ENCODE assay signal across 11 cellular contexts in the genomic region with DNA sequence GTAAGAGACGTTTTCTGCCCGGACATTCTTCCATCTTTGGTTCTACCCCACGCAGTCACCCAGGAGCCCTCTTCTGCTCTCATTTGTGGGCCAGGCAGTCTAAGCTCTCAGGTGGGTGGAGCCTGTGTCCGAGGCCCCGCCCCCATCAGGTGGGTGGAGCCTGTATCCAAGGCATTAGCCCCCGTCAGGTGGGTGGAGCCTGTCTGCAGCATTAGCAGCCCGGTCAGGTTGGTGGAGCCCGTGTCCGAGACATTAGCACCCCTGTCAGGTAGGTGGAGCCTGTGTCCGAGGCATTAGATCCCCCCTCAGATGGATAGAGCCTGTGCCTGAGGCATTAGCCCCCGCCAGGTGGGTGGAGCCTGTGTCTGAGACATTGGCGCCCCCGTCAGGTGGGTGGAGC. TPM values are rescaled to one million over a fixed set of nuclear protein-coding genes. Genes with fewer than 3 reads are reported as not detected.
DNase-seq lines count a peak whose midpoint lies in the region; ATAC-seq and TF ChIP-seq lines count a peak whose summit lies in the region.
"Had no signal": no experiment of that assay in that cellular context is flagged by ENCODE, and none has a peak within 500 bp of the region (broad histone marks: within the 10 kb centered on the region; RNA-seq: fewer than 3 reads in every experiment).

No MANE protein-coding gene starts in this region.

- H3K9me3 ChIP-seq in IMR-90 (ENCODE audit: control insufficient read depth, insufficient read depth, low read length) = no peaks in the 10 kb centered on the region
- no peaks in the 10 kb centered on the region for H3K9me3 ChIP-seq in PC-9 (ENCODE audit: insufficient read depth, low read depth)
- no peaks in the 10 kb centered on the region for H3K9me3 ChIP-seq in lower lobe of right lung
- H3K9me3 ChIP-seq: pancreas, SJSA1 had no signal

- intact Hi-C loops in IMR-90 (cut with micrococcal nuclease) = no loop called here
- intact Hi-C loops in PC-9 (cut with micrococcal nuclease; ENCODE audit: unreplicated experiment) = loop anchor here (5.0 kb wide), 1 partner anchor 48 kb away; no protein-coding TSS in a partner anchor
- intact Hi-C loops in lower lobe of right lung (cut with DNase I) = no loop called here

- no peak overlapping the region for H2BK20ac ChIP-seq in IMR-90 (ENCODE audit: low read depth, low read length)

- TF ChIP-seq RAD21 in IMR-90 (IDR thresholded peaks at IDR 0.05; ENCODE audit: low read length) = no peak

- H4K20me1 ChIP-seq in IMR-90 (ENCODE audit: insufficient read depth, low read length) (peaks cover 7% of the 10 kb centered on the region), PC-9 (ENCODE audit: insufficient read depth) (no peaks in the 10 kb centered on the region)

- H4K8ac ChIP-seq in IMR-90 (ENCODE audit: low read depth in 2 of 2, low read length in 2 of 2) = no peak overlapping the region; a peak in 1 of 4 replicates

- H3K4me1 ChIP-seq in IMR-90 (ENCODE audit: control insufficient read depth, insufficient read depth, low read length) (no peaks in the 10 kb centered on the region), PC-9 (replicated peaks; ENCODE audit: insufficient read depth) (0 out of 2 replicates have a peak, but pooled peaks cover 13% of the 10 kb centered on the region), lower lobe of right lung (no peaks in the 10 kb centered on the region)
- H3K4me1 ChIP-seq: pancreas, SJSA1 had no signal

- no peaks in the 10 kb centered on the region for H3K27me3 Mint-ChIP-seq in memory B cell

- H4K91ac ChIP-seq in IMR-90 (ENCODE audit: insufficient read depth, low read depth, low read length) = no peak overlapping the region

- CTCF ChIA-PET in IMR-90 (lab: Yijun Ruan, JAX) (no interaction called here), PC-9 (lab: Charles Lee) (no interaction called here)

- no peak overlapping the region for H2BK5ac ChIP-seq in IMR-90 (ENCODE audit: low read depth, low read length, poor library complexity, severe bottlenecking)

- no peak overlapping the region for H3K4ac ChIP-seq in IMR-90 (ENCODE audit: low read depth, low read length)

- no peak for TF ChIP-seq POLR2A in IMR-90 (IDR thresholded peaks at IDR 0.05; ENCODE audit: low read depth, low read length)

- H3K27ac Mint-ChIP-seq in memory B cell = no peak overlapping the region

- peaks cover 23 to 65% of the 10 kb centered on the region in 2 experiments for H3K79me1 ChIP-seq in IMR-90 (ENCODE audit: low read depth in 1 of 2, low read length in 2 of 2)

- H3K27me3 ChIP-seq in IMR-90 (ENCODE audit: control insufficient read depth, insufficient read depth, low read length) (no peaks in the 10 kb centered on the region), PC-9 (ENCODE audit: insufficient read depth, low read depth) (no peaks in the 10 kb centered on the region), lower lobe of right lung (ENCODE audit: low read depth) (no peaks in the 10 kb centered on the region)
- H3K27me3 ChIP-seq: pancreas, SJSA1 had no signal

- ATAC-seq in IMR-90 (ENCODE audit: low read depth) = peak; percentile 38; the same call in 1 of the 2 replicates
- peak; percentile 52 for ATAC-seq in memory B cell (ENCODE audit: low read depth)
- ATAC-seq in HG02852 (IDR thresholded peaks at IDR 0.05; ENCODE audit: unreplicated experiment) = no peak
- no peak for ATAC-seq in lower lobe of right lung
- ATAC-seq: pancreas had no signal

- no peak overlapping the region for H3K4me3 ChIP-seq in IMR-90 (ENCODE audit: insufficient read depth, low read depth, low read length)
- H3K4me3 ChIP-seq in PC-9 = no peak overlapping the region
- no peak overlapping the region for H3K4me3 ChIP-seq in lower lobe of right lung
- H3K4me3 ChIP-seq: pancreas, SJSA1 had no signal

- peak; percentile 73 for DNase-seq in AG08396 (ENCODE audit: low spot score)
- no peak for DNase-seq in IMR-90
- peak; percentile 59 for DNase-seq in activated CD4-positive, alpha-beta T cell treated with anti-CD3 and anti-CD28 coated beads, Interleukin-2, amount 50 U/mL, for 48 hours
- DNase-seq in memory B cell (ENCODE audit: low spot score in 2 of 2) = no peak
- DNase-seq in PC-9 = no peak
- no peak for DNase-seq in epidermal melanocyte (ENCODE audit: insufficient read length, low spot score)
- no peak for DNase-seq in lower lobe of right lung
- DNase-seq: trophoblast cell had no signal

- H3K79me2 ChIP-seq in PC-9 (ENCODE audit: low read depth) = no peaks in the 10 kb centered on the region

- dilution Hi-C loops in IMR-90 (cut with HindIII; ENCODE audit: low sequenced_read_pairs, unreplicated experiment) = no loop called here

- no peak overlapping the region for H2BK120ac ChIP-seq in IMR-90 (ENCODE audit: low read depth, low read length)

- no peak overlapping the region for H2AK5ac ChIP-seq in IMR-90 (ENCODE audit: low read depth, low read length)

- H3K36me3 ChIP-seq in IMR-90 (ENCODE audit: control insufficient read depth, insufficient read depth, low read length) = peaks cover 83% of the 10 kb centered on the region
- no peaks in the 10 kb centered on the region for H3K36me3 ChIP-seq in PC-9 (ENCODE audit: low read depth)
- H3K36me3 ChIP-seq in lower lobe of right lung = peaks cover 85% of the 10 kb centered on the region
- H3K36me3 ChIP-seq: pancreas had no signal

- H3K9me1 ChIP-seq in IMR-90 (ENCODE audit: insufficient read depth, low read length) = no peaks in the 10 kb centered on the region; the same call in 1 of the 2 replicates

- H3K9me3 Mint-ChIP-seq in memory B cell = no peaks in the 10 kb centered on the region

- POLR2A ChIA-PET in IMR-90 (lab: Charles Lee; ENCODE audit: unreplicated experiment) (no interaction called here), PC-9 (lab: Charles Lee; ENCODE audit: unreplicated experiment) (no interaction called here)

- H3K9ac ChIP-seq in IMR-90 (ENCODE audit: low read depth, low read length) = no peak overlapping the region

- no peak overlapping the region for H3K18ac ChIP-seq in IMR-90 (ENCODE audit: low read depth, low read length)

- H3K4me2 ChIP-seq in IMR-90 (ENCODE audit: low read depth, low read length) (no peak overlapping the region), PC-9 (no peak overlapping the region)

- peak overlapping the region; percentile 39 for H2AK9ac ChIP-seq in IMR-90 (replicated peaks; ENCODE audit: low read depth, low read length, poor library complexity)

- H3K56ac ChIP-seq in IMR-90 (ENCODE audit: extremely low read depth, insufficient read depth, low read length) = no peak overlapping the region

- TF ChIP-seq CTCF in IMR-90 (conservative IDR thresholded peaks at IDR 0.05; ENCODE audit: low read depth, low read length) (no peak), PC-9 (conservative IDR thresholded peaks at IDR 0.05) (no peak), lower lobe of right lung (IDR thresholded peaks at IDR 0.05) (no peak)

- in situ Hi-C loops in IMR-90 (cut with MboI; ENCODE audit: low sequenced_read_pairs) = no loop called here

- no peaks in the 10 kb centered on the region for H3K9me2 ChIP-seq in PC-9 (ENCODE audit: insufficient read depth)

- H2AFZ ChIP-seq in IMR-90 (replicated peaks; ENCODE audit: low read length, poor library complexity) = no peak overlapping the region
- H2AFZ ChIP-seq in PC-9 = no peak overlapping the region

- no peak overlapping the region for H3K4me3 Mint-ChIP-seq in memory B cell

- no peak overlapping the region for H3K14ac ChIP-seq in IMR-90 (replicated peaks; ENCODE audit: low read depth, low read length)

- WGBS in IMR-90 (ENCODE audit: extremely low coverage in 2 of 2, insufficient read length in 1 of 2), 2 experiments = 100% methylated on average over 1 of the region's 13 CpGs; no CpG with 5 or more reads in 1 of the 2 experiments

- H3K36me3 Mint-ChIP-seq in memory B cell = peaks cover 17% of the 10 kb centered on the region

- peaks cover 16% of the 10 kb centered on the region for H3K4me1 Mint-ChIP-seq in memory B cell

- no TSS peak for BruUV-seq in IMR-90 (replicated peaks; lab: Mats Ljungman, UMichigan)
- no TSS peak for BruUV-seq in PC-9 (replicated peaks; lab: Mats Ljungman, UMichigan)

- H2BK15ac ChIP-seq in IMR-90 (ENCODE audit: low read depth, low read length) = no peak overlapping the region

- no peak overlapping the region for H3K23ac ChIP-seq in IMR-90 (ENCODE audit: low read depth, low read length)

- H3K27ac ChIP-seq in IMR-90 (ENCODE audit: insufficient read depth, low read length) = no peak overlapping the region
- H3K27ac ChIP-seq in PC-9 = no peak overlapping the region
- no peak overlapping the region for H3K27ac ChIP-seq in lower lobe of right lung
- H3K27ac ChIP-seq: pancreas, SJSA1 had no signal

- H4K5ac ChIP-seq in IMR-90 (ENCODE audit: low read depth, low read length) = no peak overlapping the region

- peaks cover 5% of the 10 kb centered on the region; the same call in 1 of the 2 replicates for H3F3A ChIP-seq in PC-9 (ENCODE audit: insufficient read depth, low read depth)

TF ChIP-seq in IMR-90, 13 proteins besides CTCF, POLR2A, EP300 and RAD21:
- TF ChIP-seq USF2 (IDR thresholded peaks at IDR 0.05; ENCODE audit: low read depth, low read length) (peak; percentile 14; the same call in 1 of the 2 replicates), SMC3 (IDR thresholded peaks at IDR 0.05; ENCODE audit: low read depth, low read length) (no peak), MAFK (IDR thresholded peaks at IDR 0.05; ENCODE audit: low read depth, low read length) (no peak), FOS (IDR thresholded peaks at IDR 0.05; ENCODE audit: low read depth, low read length) (no peak), BHLHE40 (IDR thresholded peaks at IDR 0.05; ENCODE audit: low read depth, low read length) (no peak)

RNA-seq across cellular contexts. Expression of gene C13orf46, which starts 45.5 kb away (rescaled TPM):
- total RNA-seq in IMR-90 (2012; rRNA removed) = under 0.01 TPM in 2 replicates
- polyA plus RNA-seq in IMR-90 (2012; rRNA removed) = 2.1 and 2.5 TPM in 2 replicates
- polyA plus RNA-seq in IMR-90 (2012; cell fraction: cytosol; rRNA removed) = 1.7 and 1.8 TPM in 2 replicates
- polyA plus RNA-seq in IMR-90 (2012; cell fraction: nucleus; rRNA removed; ENCODE audit: low replicate concordance) = 8.9 and 10.0 TPM in 2 replicates
- 1.5 and 1.7 TPM in 2 replicates for total RNA-seq in PC-9 (2021)
- 14.0 TPM for total RNA-seq in lower lobe of right lung
- total RNA-seq: SJSA1 had no signal

Comparison
In these comparisons a context has a peak if more than half of its experiments do, and no peak if none do; other contexts are left out.
1. DNase-seq: peak in AG08396 (single experiment) and activated CD4-positive, alpha-beta T cell treated with anti-CD3 and anti-CD28 coated beads, Interleukin-2, amount 50 U/mL, for 48 hours (2 of 2); none in IMR-90 (single experiment), memory B cell (0 of 2), PC-9 (0 of 2), epidermal melanocyte (single experiment) and lower lobe of right lung (single experiment).
2. ATAC-seq: peak in IMR-90 (single experiment) and memory B cell (single experiment); none in HG02852 (single experiment) and lower lobe of right lung (0 of 2).